ENCODE assay signal across 31 cellular contexts in the genomic region with DNA sequence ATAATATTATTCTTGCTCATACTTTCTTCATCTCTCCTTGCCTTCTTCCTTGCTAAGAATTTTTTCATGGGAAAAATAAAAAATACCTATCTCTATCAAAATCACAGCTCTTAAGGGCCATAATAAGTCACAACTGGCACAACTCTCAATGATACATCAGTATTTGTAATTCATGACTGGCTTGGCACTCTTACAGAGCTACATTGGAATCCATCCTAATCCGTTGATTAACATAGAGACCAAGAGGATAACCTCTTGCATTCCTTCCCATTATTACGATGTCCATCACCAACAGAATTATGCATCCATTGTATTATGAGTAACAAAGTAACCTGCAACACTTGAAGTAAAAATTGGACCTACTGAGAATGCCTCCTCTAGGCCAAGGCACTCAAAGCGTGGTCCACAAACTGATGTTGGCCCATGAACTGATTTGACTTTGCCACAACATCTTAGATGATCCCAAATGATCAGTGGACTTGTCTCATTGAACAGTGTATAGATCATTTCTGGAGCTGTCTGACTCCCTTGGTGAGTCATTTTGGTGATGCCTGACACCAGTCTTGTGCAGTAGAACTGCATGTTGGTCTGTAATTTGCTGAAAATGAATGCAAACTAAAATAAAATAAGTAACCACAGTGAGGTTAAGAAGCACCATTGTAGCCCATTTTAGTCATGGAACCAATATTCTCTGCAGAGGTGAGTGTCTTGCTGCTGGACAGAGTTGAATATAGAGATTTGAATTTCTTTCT.
"Had no signal": no experiment of that assay in that cellular context is flagged by ENCODE, and none has a peak within 500 bp of the region (broad histone marks: within the 10 kb centered on the region; RNA-seq: fewer than 3 reads in every experiment).

No MANE protein-coding gene starts in this region.

- H3K27me3 ChIP-seq: body of pancreas, colonic mucosa, uterus had no signal

- H3K4me3 ChIP-seq: body of pancreas, colonic mucosa, uterus had no signal

- H3K9me3 Mint-ChIP-seq: activated naive CD4-positive, alpha-beta T cell treated with anti-CD3 and anti-CD28 coated beads, Interleukin-2, amount 50 U/mL, for 24 hours; activated naive CD8-positive, alpha-beta T cell treated with anti-CD3 and anti-CD28 coated beads, Interleukin-2, amount 50 U/mL, for 24 hours; stimulated activated memory B cell treated with anti-CD40 and anti-IgM and Interleukin-4, amounts not matched to agents 10 μg/mL and 1 μg/mL and 100 μg/mL, for 72 hours; stimulated activated naive CD8-positive, alpha-beta T cell treated with anti-CD3 and anti-CD28 coated beads, Interleukin-15, amount 100 ng/mL, for 72 hours; T-helper 2 cell treated with Interferon-gamma antibody and Interleukin-4, amounts not matched to agents 5 μg/mL and 100 μg/mL, for 36 hours; type B pancreatic cell had no signal

- FAIRE-seq: endometrium, kidney, small intestine had no signal

- H3K27me3 Mint-ChIP-seq: activated naive CD4-positive, alpha-beta T cell treated with anti-CD3 and anti-CD28 coated beads, Interleukin-2, amount 50 U/mL, for 24 hours; stimulated activated naive CD8-positive, alpha-beta T cell treated with anti-CD3 and anti-CD28 coated beads, Interleukin-15, amount 100 ng/mL, for 72 hours; type B pancreatic cell had no signal

- H3K9me3 ChIP-seq: body of pancreas, colonic mucosa, uterus had no signal

- H3K4me1 Mint-ChIP-seq: nephron; stimulated activated memory B cell treated with anti-CD40 and anti-IgM and Interleukin-4, amounts not matched to agents 10 μg/mL and 1 μg/mL and 100 μg/mL, for 72 hours had no signal

- H3K27ac Mint-ChIP-seq: activated naive CD4-positive, alpha-beta T cell treated with anti-CD3 and anti-CD28 coated beads, Interleukin-2, amount 50 U/mL, for 24 hours; activated naive CD8-positive, alpha-beta T cell treated with anti-CD3 and anti-CD28 coated beads, Interleukin-2, amount 50 U/mL, for 24 hours; nephron; stimulated activated memory B cell treated with anti-CD40 and anti-IgM and Interleukin-4, amounts not matched to agents 10 μg/mL and 1 μg/mL and 100 μg/mL, for 72 hours; stimulated activated naive CD8-positive, alpha-beta T cell treated with anti-CD3 and anti-CD28 coated beads, Interleukin-15, amount 100 ng/mL, for 72 hours; T-helper 2 cell treated with Interferon-gamma antibody and Interleukin-4, amounts not matched to agents 5 μg/mL and 100 μg/mL, for 36 hours; type B pancreatic cell had no signal

- ATAC-seq: activated naive CD8-positive, alpha-beta T cell treated with anti-CD3 and anti-CD28 coated beads, Interleukin-2, amount 50 U/mL, for 24 hours; body of pancreas; left colon; sciatic nerve; stimulated activated memory B cell treated with anti-CD40 and anti-IgM and Interleukin-4, amounts not matched to agents 10 μg/mL and 1 μg/mL and 100 μg/mL, for 72 hours; stimulated activated naive CD8-positive, alpha-beta T cell treated with anti-CD3 and anti-CD28 coated beads, Interleukin-15, amount 100 ng/mL, for 72 hours had no signal

- H3K27ac ChIP-seq: body of pancreas, colonic mucosa, epithelial cell of prostate, uterus had no signal

- DNase-seq: activated CD4-positive, alpha-beta T cell treated with anti-CD3 and anti-CD28 coated beads for 48 hours; activated CD4-positive, alpha-beta T cell treated with anti-CD3 and anti-CD28 coated beads, Interleukin-2, amount 50 U/mL, for 48 hours; activated CD4-positive, CD25-positive, alpha-beta regulatory T cell; activated CD8-positive, alpha-beta memory T cell treated with anti-CD3 and anti-CD28 coated beads for 24 hours; activated gamma-delta T cell treated with Interleukin-2 at 50 U/mL for 16 hours; activated naive CD8-positive, alpha-beta T cell treated with anti-CD3 and anti-CD28 coated beads, Interleukin-2, amount 50 U/mL, for 24 hours; activated T-cell treated with anti-CD3 and anti-CD28 coated beads, Interleukin-2, amount 50 U/mL, for 1 hour; body of pancreas; cerebellar nuclear complex; colonic mucosa; effector CD8-positive, alpha-beta T cell; foreskin fibroblast; head of caudate nucleus; hippocampal formation; kidney; left colon; mammary epithelial cell; small intestine; stimulated activated CD4-positive, alpha-beta T cell treated with anti-CD3 and anti-CD28 coated beads, Interleukin-4, amount 100 ng/mL, for 24 hours; stimulated activated naive CD8-positive, alpha-beta T cell treated with anti-CD3 and anti-CD28 coated beads, Interleukin-15, amount 100 ng/mL, for 72 hours; substantia nigra; T-helper 1 cell; uterus had no signal

- H3K36me3 Mint-ChIP-seq: activated naive CD4-positive, alpha-beta T cell treated with anti-CD3 and anti-CD28 coated beads, Interleukin-2, amount 50 U/mL, for 24 hours; stimulated activated memory B cell treated with anti-CD40 and anti-IgM and Interleukin-4, amounts not matched to agents 10 μg/mL and 1 μg/mL and 100 μg/mL, for 72 hours; type B pancreatic cell had no signal

- H3K36me3 ChIP-seq: colonic mucosa, uterus had no signal

- H3K4me3 Mint-ChIP-seq: activated naive CD4-positive, alpha-beta T cell treated with anti-CD3 and anti-CD28 coated beads, Interleukin-2, amount 50 U/mL, for 24 hours; activated naive CD8-positive, alpha-beta T cell treated with anti-CD3 and anti-CD28 coated beads, Interleukin-2, amount 50 U/mL, for 24 hours; nephron; stimulated activated memory B cell treated with anti-CD40 and anti-IgM and Interleukin-4, amounts not matched to agents 10 μg/mL and 1 μg/mL and 100 μg/mL, for 72 hours; stimulated activated naive CD8-positive, alpha-beta T cell treated with anti-CD3 and anti-CD28 coated beads, Interleukin-15, amount 100 ng/mL, for 72 hours; T-helper 2 cell treated with Interferon-gamma antibody and Interleukin-4, amounts not matched to agents 5 μg/mL and 100 μg/mL, for 36 hours; type B pancreatic cell had no signal

- H3K4me1 ChIP-seq: body of pancreas, colonic mucosa, uterus had no signal
